28 cellular contexts compared by ENCODE assay signal in genomic region chr1:71630073-71630472, GRCh38.
"Had no signal": no experiment of that assay in that cellular context is flagged by ENCODE, and none has a peak within 500 bp of the region (broad histone marks: within the 10 kb centered on the region; RNA-seq: fewer than 3 reads in every experiment).

No MANE protein-coding gene starts in this region.

- H3K4me3 Mint-ChIP-seq: stimulated activated effector memory CD8-positive, alpha-beta T cell treated with anti-CD3 and anti-CD28 coated beads, Interleukin-12 subunit alpha, Interleukin-12 subunit beta, amount 100 ng/mL, for 72 hours; stimulated activated memory B cell treated with anti-CD40 and anti-IgM and Interleukin-4, amounts not matched to agents 10 μg/mL and 1 μg/mL and 100 μg/mL, for 72 hours; stimulated activated naive B cell treated with anti-CD40 and anti-IgM and Interleukin-4, amounts not matched to agents 10 μg/mL and 1 μg/mL and 100 μg/mL, for 72 hours; stimulated activated naive CD8-positive, alpha-beta T cell treated with anti-CD3 and anti-CD28 coated beads, Interleukin-15, amount 100 ng/mL, for 72 hours; stimulated activated naive CD8-positive, alpha-beta T cell treated with anti-CD3 and anti-CD28 coated beads, Interleukin-15, Interleukin-2, amounts not matched to agents 100 ng/mL and 50 ng/mL, for 24 hours; type B pancreatic cell had no signal

- H3K4me3 ChIP-seq: stomach, suprapubic skin, testis, thoracic aorta, thyroid gland, tibial artery, tibial nerve, transverse colon, upper lobe of left lung, upper lobe of right lung, uterus, vagina had no signal

- H3K27ac ChIP-seq: stomach, suprapubic skin, testis, thoracic aorta, thyroid gland, tibial artery, tibial nerve, transverse colon, upper lobe of left lung, upper lobe of right lung, uterus, vagina had no signal

- H3K9me3 ChIP-seq: stomach, suprapubic skin, testis, thoracic aorta, thyroid gland, tibial artery, transverse colon, upper lobe of left lung, upper lobe of right lung, uterus, vagina had no signal

- H3K27me3 Mint-ChIP-seq: stimulated activated memory B cell treated with anti-CD40 and anti-IgM and Interleukin-4, amounts not matched to agents 10 μg/mL and 1 μg/mL and 100 μg/mL, for 72 hours; stimulated activated naive B cell treated with anti-CD40 and anti-IgM and Interleukin-4, amounts not matched to agents 10 μg/mL and 1 μg/mL and 100 μg/mL, for 72 hours; stimulated activated naive CD8-positive, alpha-beta T cell treated with anti-CD3 and anti-CD28 coated beads, Interleukin-15, amount 100 ng/mL, for 72 hours; stimulated activated naive CD8-positive, alpha-beta T cell treated with anti-CD3 and anti-CD28 coated beads, Interleukin-15, Interleukin-2, amounts not matched to agents 100 ng/mL and 50 ng/mL, for 24 hours had no signal

- H3K27me3 ChIP-seq: stomach, suprapubic skin, testis, thyroid gland, tibial artery, tibial nerve, transverse colon, upper lobe of left lung, upper lobe of right lung, uterus, vagina had no signal

- H3K4me1 ChIP-seq: stomach, suprapubic skin, testis, thyroid gland, tibial artery, tibial nerve, transverse colon, upper lobe of left lung, upper lobe of right lung, uterus, vagina had no signal

- H3K36me3 ChIP-seq: stomach, suprapubic skin, thoracic aorta, thyroid gland, tibial artery, tibial nerve, transverse colon, upper lobe of left lung, upper lobe of right lung, uterus, vagina had no signal

- H3K4me1 Mint-ChIP-seq: stimulated activated effector memory CD8-positive, alpha-beta T cell treated with anti-CD3 and anti-CD28 coated beads, Interleukin-12 subunit alpha, Interleukin-12 subunit beta, amount 100 ng/mL, for 72 hours; stimulated activated memory B cell treated with anti-CD40 and anti-IgM and Interleukin-4, amounts not matched to agents 10 μg/mL and 1 μg/mL and 100 μg/mL, for 72 hours; stimulated activated naive B cell treated with anti-CD40 and anti-IgM and Interleukin-4, amounts not matched to agents 10 μg/mL and 1 μg/mL and 100 μg/mL, for 72 hours; stimulated activated naive CD8-positive, alpha-beta T cell treated with anti-CD3 and anti-CD28 coated beads, Interleukin-15, amount 100 ng/mL, for 72 hours had no signal

- H3K36me3 Mint-ChIP-seq: stimulated activated effector memory CD8-positive, alpha-beta T cell treated with anti-CD3 and anti-CD28 coated beads, Interleukin-12 subunit alpha, Interleukin-12 subunit beta, amount 100 ng/mL, for 72 hours; stimulated activated memory B cell treated with anti-CD40 and anti-IgM and Interleukin-4, amounts not matched to agents 10 μg/mL and 1 μg/mL and 100 μg/mL, for 72 hours; stimulated activated naive B cell treated with anti-CD40 and anti-IgM and Interleukin-4, amounts not matched to agents 10 μg/mL and 1 μg/mL and 100 μg/mL, for 72 hours; type B pancreatic cell had no signal

- DNase-seq: stimulated activated CD4-positive, alpha-beta T cell treated with anti-CD3 and anti-CD28 coated beads, Interleukin-2, amount 100 ng/mL, for 48 hours; stimulated activated CD4-positive, alpha-beta T cell treated with anti-CD3 and anti-CD28 coated beads, Interleukin-4, amount 100 ng/mL, for 1 hour; stimulated activated CD4-positive, alpha-beta T cell treated with anti-CD3 and anti-CD28 coated beads, Interleukin-4, amount 100 ng/mL, for 24 hours; stimulated activated CD4-positive, alpha-beta T cell treated with anti-CD3 and anti-CD28 coated beads, Interleukin-4, amount 100 ng/mL, for 4 hours; stimulated activated CD8-positive, alpha-beta memory T cell treated with anti-CD3 and anti-CD28 coated beads, Interleukin-4, amount 100 ng/mL, for 48 hours; stimulated activated naive B cell treated with anti-CD40 and anti-IgM and Interleukin-4, amounts not matched to agents 10 μg/mL and 1 μg/mL and 100 μg/mL, for 72 hours; stimulated activated naive CD4-positive, alpha-beta T cell; stimulated activated naive CD4-positive, alpha-beta T cell treated with Interleukin-2 at 50 U/mL for 16 hours; stimulated activated naive CD8-positive, alpha-beta T cell treated with anti-CD3 and anti-CD28 coated beads, Interleukin-15, amount 100 ng/mL, for 72 hours; stimulated activated naive CD8-positive, alpha-beta T cell treated with anti-CD3 and anti-CD28 coated beads, Interleukin-15, Interleukin-2, amounts not matched to agents 100 U/mL and 50 U/mL, for 24 hours; stomach; substantia nigra; testis; thyroid gland; tibial artery; transverse colon; trophoblast cell; upper lobe of left lung; upper lobe of right lung; uterus had no signal

- ATAC-seq: stimulated activated effector memory CD8-positive, alpha-beta T cell treated with anti-CD3 and anti-CD28 coated beads, Interleukin-12 subunit alpha, Interleukin-12 subunit beta, amount 100 ng/mL, for 72 hours; stimulated activated memory B cell treated with anti-CD40 and anti-IgM and Interleukin-4, amounts not matched to agents 10 μg/mL and 1 μg/mL and 100 μg/mL, for 72 hours; stimulated activated naive B cell treated with anti-CD40 and anti-IgM and Interleukin-4, amounts not matched to agents 10 μg/mL and 1 μg/mL and 100 μg/mL, for 72 hours; stimulated activated naive CD8-positive, alpha-beta T cell treated with anti-CD3 and anti-CD28 coated beads, Interleukin-15, amount 100 ng/mL, for 72 hours; stimulated activated naive CD8-positive, alpha-beta T cell treated with anti-CD3 and anti-CD28 coated beads, Interleukin-15, Interleukin-2, amounts not matched to agents 100 U/mL and 50 U/mL, for 24 hours; upper lobe of right lung had no signal

- H3K27ac Mint-ChIP-seq: stimulated activated effector memory CD8-positive, alpha-beta T cell treated with anti-CD3 and anti-CD28 coated beads, Interleukin-12 subunit alpha, Interleukin-12 subunit beta, amount 100 ng/mL, for 72 hours; stimulated activated memory B cell treated with anti-CD40 and anti-IgM and Interleukin-4, amounts not matched to agents 10 μg/mL and 1 μg/mL and 100 μg/mL, for 72 hours; stimulated activated naive B cell treated with anti-CD40 and anti-IgM and Interleukin-4, amounts not matched to agents 10 μg/mL and 1 μg/mL and 100 μg/mL, for 72 hours; stimulated activated naive CD8-positive, alpha-beta T cell treated with anti-CD3 and anti-CD28 coated beads, Interleukin-15, amount 100 ng/mL, for 72 hours; stimulated activated naive CD8-positive, alpha-beta T cell treated with anti-CD3 and anti-CD28 coated beads, Interleukin-15, Interleukin-2, amounts not matched to agents 100 ng/mL and 50 ng/mL, for 24 hours; type B pancreatic cell had no signal
